21 cellular contexts compared by ENCODE assay signal in the genomic region with DNA sequence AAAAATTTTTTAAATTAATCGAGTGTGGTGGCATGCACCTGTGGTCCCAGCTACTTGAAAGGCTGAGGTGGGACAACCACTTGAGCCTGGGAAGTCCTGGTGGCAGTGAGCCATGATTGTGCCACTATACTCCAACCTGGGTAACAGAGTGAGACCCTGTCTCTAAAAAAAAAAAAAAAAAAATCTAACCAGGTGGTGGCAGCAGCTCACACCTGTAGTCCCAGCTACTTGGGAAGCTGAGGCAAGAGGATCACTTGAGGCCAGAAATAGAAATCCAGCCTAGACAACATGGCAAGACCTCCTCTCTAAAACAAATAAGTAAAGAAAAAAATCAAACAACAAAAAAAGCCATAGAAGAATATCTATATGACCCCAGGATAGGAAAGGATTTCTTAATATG.
"Had no signal": no experiment of that assay in that cellular context is flagged by ENCODE, and none has a peak within 500 bp of the region (broad histone marks: within the 10 kb centered on the region; RNA-seq: fewer than 3 reads in every experiment).

No MANE protein-coding gene starts in this region.

- H3K9me3 ChIP-seq: gastrocnemius medialis, heart right ventricle, lower lobe of right lung, prostate gland, tibial nerve, uterus had no signal

- H3K4me1 ChIP-seq: prostate gland, uterus had no signal

- DNase-seq: activated CD4-positive, alpha-beta T cell treated with anti-CD3 and anti-CD28 coated beads, Interleukin-2, amount 50 U/mL, for 1 hour; activated CD8-positive, alpha-beta memory T cell treated with anti-CD3 and anti-CD28 coated beads for 24 hours; activated naive CD4-positive, alpha-beta T cell; activated naive CD8-positive, alpha-beta T cell treated with anti-CD3 and anti-CD28 coated beads, Interleukin-2, amount 10 ng/mL, durations not matched to agents 7 days and 5 days; anterior cingulate cortex; brain microvascular endothelial cell; cortex of kidney; effector memory CD4-positive, alpha-beta T cell; gastrocnemius medialis; heart right ventricle; left colon; lower lobe of right lung; nephron progenitor cell; right cardiac atrium; stimulated activated CD4-positive, alpha-beta T cell treated with anti-CD3 and anti-CD28 coated beads, Interleukin-4, amount 100 ng/mL, for 24 hours; stimulated activated naive CD4-positive, alpha-beta T cell treated with Interleukin-2 at 50 U/mL for 16 hours; substantia nigra; uterus had no signal

- H3K27me3 ChIP-seq: brain microvascular endothelial cell, tibial nerve, uterus had no signal

- H3K27ac ChIP-seq: brain microvascular endothelial cell, gastrocnemius medialis, heart right ventricle, lower lobe of right lung, prostate gland, skin epidermis, tibial nerve, uterus had no signal

- H3K4me3 ChIP-seq: gastrocnemius medialis, heart right ventricle, lower lobe of right lung, prostate gland, skin epidermis, tibial nerve, uterus had no signal

- H3K36me3 ChIP-seq: brain microvascular endothelial cell, gastrocnemius medialis, heart right ventricle, lower lobe of right lung, prostate gland, tibial nerve, uterus had no signal
